In genomic region chr10:14723052-14723689, GRCh38 we compare ENCODE assay signal across 12 cellular contexts. TPM values are rescaled to one million over a fixed set of nuclear protein-coding genes. Genes with fewer than 3 reads are reported as not detected.
DNase-seq lines count a peak whose midpoint lies in the region; ATAC-seq and TF ChIP-seq lines count a peak whose summit lies in the region.
"Had no signal": no experiment of that assay in that cellular context is flagged by ENCODE, and none has a peak within 500 bp of the region (broad histone marks: within the 10 kb centered on the region; RNA-seq: fewer than 3 reads in every experiment).

No MANE protein-coding gene starts in this region.

- H3K4me3 ChIP-seq in BLaER1 treated with 17β-estradiol and CSF1 and Interleukin-3, amounts not matched to agents 10 nM and 100 nM: no peak overlapping the region
- H3K4me3 ChIP-seq: SJCRH30 had no signal

- no peak for ATAC-seq in HG03457 (IDR thresholded peaks at IDR 0.05; ENCODE audit: unreplicated experiment)
- ATAC-seq: sciatic nerve had no signal

- peak overlapping the region in 2 of 11 experiments; percentile 6 to 18; a peak in 1 of 22 replicates for H3K9ac ChIP-seq in BLaER1 treated with 17β-estradiol and CSF1 and Interleukin-3, amounts not matched to agents 10 nM and 100 nM

- peak; percentile 13 for DNase-seq in T follicular helper cell (ENCODE audit: low read depth)
- peak; percentile 22 to 33 for DNase-seq in activated T-cell treated with anti-CD3 and anti-CD28 coated beads, Interleukin-2, amount 50 U/mL, for 48 hours
- DNase-seq in islet precursor cell: peak; percentile 32
- DNase-seq in 8988T: no peak
- DNase-seq in type B pancreatic cell (ENCODE audit: extremely low spot score, unreplicated experiment): no peak
- DNase-seq in NCI-H226: no peak
- DNase-seq: NK-92 treated with Interleukin-12 subunit alpha and Interleukin-12 subunit beta, amount 100 ng/mL, for 24 hours; SJCRH30 had no signal

- no peaks in the 10 kb centered on the region for H3K36me3 Mint-ChIP-seq in type B pancreatic cell

- H3K27ac ChIP-seq in BLaER1 treated with 17β-estradiol and CSF1 and Interleukin-3, amounts not matched to agents 10 nM and 100 nM: peak overlapping the region in 1 of 11 experiments; percentile 18; a peak in 2 of 22 replicates
- H3K27ac ChIP-seq: neutrophil, SJCRH30 had no signal

- no peak overlapping the region for H3K27ac Mint-ChIP-seq in type B pancreatic cell

- no peaks in the 10 kb centered on the region for H4K20me1 ChIP-seq in BLaER1 treated with 17β-estradiol and CSF1 and Interleukin-3, amounts not matched to agents 10 nM and 100 nM

- H3K4me3 Mint-ChIP-seq in type B pancreatic cell: no peak overlapping the region

- H3K4me2 ChIP-seq in BLaER1 treated with 17β-estradiol and CSF1 and Interleukin-3, amounts not matched to agents 10 nM and 100 nM: peak overlapping the region in 8 of 11 experiments; percentile 24 to 67 (median 60); a peak in 16 of 22 replicates

- no peak for TF ChIP-seq CTCF in type B pancreatic cell (conservative IDR thresholded peaks at IDR 0.05)

- peaks cover 4% of the 10 kb centered on the region for H3K9me3 Mint-ChIP-seq in type B pancreatic cell

- H3K4me1 Mint-ChIP-seq in type B pancreatic cell (ENCODE audit: unreplicated experiment): peaks cover 4% of the 10 kb centered on the region

- H3K36me3 ChIP-seq in BLaER1 treated with 17β-estradiol and CSF1 and Interleukin-3, amounts not matched to agents 10 nM and 100 nM: no peaks in the 10 kb centered on the region
- H3K36me3 ChIP-seq: neutrophil, SJCRH30 had no signal

- H3K4me1 ChIP-seq in BLaER1 treated with 17β-estradiol and CSF1 and Interleukin-3, amounts not matched to agents 10 nM and 100 nM: peaks cover 14 to 31% (median 25%) of the 10 kb centered on the region in 10 experiments
- H3K4me1 ChIP-seq: SJCRH30 had no signal

- peaks cover 0 to 12% (median 0%) of the 10 kb centered on the region in 11 experiments; a peak in 1 of 22 replicates for H3K27me3 ChIP-seq in BLaER1 treated with 17β-estradiol and CSF1 and Interleukin-3, amounts not matched to agents 10 nM and 100 nM
- H3K27me3 ChIP-seq: neutrophil, SJCRH30 had no signal

- peaks cover 18% of the 10 kb centered on the region for H3K27me3 Mint-ChIP-seq in type B pancreatic cell

- peaks cover 0 to 48% (median 32%) of the 10 kb centered on the region in 11 experiments; a peak in 19 of 22 replicates for H3K9me3 ChIP-seq in BLaER1 treated with 17β-estradiol and CSF1 and Interleukin-3, amounts not matched to agents 10 nM and 100 nM (replicated peaks in 1 of 11)
- H3K9me3 ChIP-seq: neutrophil, SJCRH30 had no signal

RNA-seq across cellular contexts. Expression of gene FAM107B, which starts 51.5 kb away (rescaled TPM):
- total RNA-seq in type B pancreatic cell (ENCODE audit: low replicate concordance): 46.7 and 50.9 TPM in 2 replicates

Comparison
In these comparisons a context has a peak if more than half of its experiments do, and no peak if none do; other contexts are left out.
1. DNase-seq: peak in T follicular helper cell (single experiment), activated T-cell treated with anti-CD3 and anti-CD28 coated beads, Interleukin-2, amount 50 U/mL, for 48 hours (2 of 2) and islet precursor cell (single experiment); none in 8988T (single experiment), type B pancreatic cell (single experiment) and NCI-H226 (single experiment).